ENCODE assay signal across 1 cellular context in the genomic region with DNA sequence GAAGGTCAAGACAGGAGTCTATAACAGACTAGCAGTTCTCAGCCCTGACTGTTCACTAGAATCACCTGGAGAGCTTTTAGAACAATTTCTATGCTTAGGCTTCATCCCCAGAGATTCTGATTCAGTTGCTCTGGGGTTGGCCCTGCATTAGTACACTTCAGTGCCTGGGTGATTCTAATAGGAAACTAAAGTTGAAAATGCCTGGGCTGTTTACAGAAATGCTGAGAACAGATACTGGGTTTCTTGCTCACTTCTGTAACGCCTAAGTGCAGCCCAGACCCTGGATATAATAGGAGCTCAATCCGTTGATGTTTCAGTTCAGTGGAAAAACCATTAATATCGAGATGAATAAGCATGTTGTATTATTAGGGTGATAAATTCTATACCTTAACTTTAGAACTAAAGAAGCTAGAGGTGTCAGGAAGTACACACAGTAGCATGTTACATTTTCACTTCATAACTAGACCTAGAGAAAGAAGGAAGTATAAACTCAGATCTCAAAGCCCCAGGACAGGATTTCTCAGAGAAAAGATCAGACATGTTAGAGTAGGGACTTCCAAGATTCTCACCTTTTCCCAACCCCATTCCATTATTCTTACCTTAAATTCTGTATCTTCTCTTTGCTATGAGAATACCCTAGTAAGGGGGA.
TF ChIP-seq lines count a peak whose summit lies in the region.

No MANE protein-coding gene starts in this region.

TF ChIP-seq in GM23338, 12 proteins besides CTCF, POLR2A, EP300 and RAD21:
- TF ChIP-seq JUNB (IDR thresholded peaks at IDR 0.05; ENCODE audit: unreplicated experiment): no peak
TF ChIP-seq in GM23338: peak in this region for 0.
